In genomic region chr20:46040902-46041535, GRCh38 we compare ENCODE assay signal across 9 cellular contexts. TPM values are rescaled to one million over a fixed set of nuclear protein-coding genes. Genes with fewer than 3 reads are reported as not detected.
A peak's percentile ranks its signal among the peaks of the same experiment; 100 is the strongest.
DNase-seq lines count a peak whose midpoint lies in the region; ATAC-seq lines count a peak whose summit lies in the region.
"Had no signal": no experiment of that assay in that cellular context is flagged by ENCODE, and none has a peak within 500 bp of the region (broad histone marks: within the 10 kb centered on the region; RNA-seq: fewer than 3 reads in every experiment).

No MANE protein-coding gene starts in this region.

- H3K4me3 ChIP-seq in Jurkat, Clone E6-1 (ENCODE audit: low read length): no peak overlapping the region

- H3K4me1 Mint-ChIP-seq in activated CD8-positive, alpha-beta memory T cell treated with anti-CD3 and anti-CD28 coated beads, Interleukin-2, amount 10 ng/mL, durations not matched to agents 7 days and 5 days: no peaks in the 10 kb centered on the region
- H3K4me1 Mint-ChIP-seq in immature natural killer cell: no peaks in the 10 kb centered on the region

- DNase-seq in AG20443 (ENCODE audit: low spot score) (peak; percentile 51), immature natural killer cell (peak in 2 of 3 donors; percentile 27 to 28), Right ventricle myocardium superior (no peak)
- peak; percentile 34 for DNase-seq in Jurkat, Clone E6-1 (ENCODE audit: low read depth, low spot score)
- DNase-seq in activated CD8-positive, alpha-beta memory T cell treated with anti-CD3 and anti-CD28 coated beads, Interleukin-2, amount 10 ng/mL, durations not matched to agents 7 days and 5 days: peak; percentile 66
- DNase-seq: left cardiac atrium had no signal

- no peaks in the 10 kb centered on the region for H3K9me3 Mint-ChIP-seq in activated CD8-positive, alpha-beta memory T cell treated with anti-CD3 and anti-CD28 coated beads, Interleukin-2, amount 10 ng/mL, durations not matched to agents 7 days and 5 days (ENCODE audit: low read depth)
- H3K9me3 Mint-ChIP-seq in immature natural killer cell: no peaks in the 10 kb centered on the region

- H3K4me3 Mint-ChIP-seq in activated CD8-positive, alpha-beta memory T cell treated with anti-CD3 and anti-CD28 coated beads, Interleukin-2, amount 10 ng/mL, durations not matched to agents 7 days and 5 days: no peak overlapping the region
- no peak overlapping the region for H3K4me3 Mint-ChIP-seq in immature natural killer cell

- peak; percentile 68 for ATAC-seq in activated CD8-positive, alpha-beta memory T cell treated with anti-CD3 and anti-CD28 coated beads, Interleukin-2, amount 10 ng/mL, durations not matched to agents 7 days and 5 days
- ATAC-seq in HG02610 (IDR thresholded peaks at IDR 0.05; ENCODE audit: unreplicated experiment) (no peak), GM21423 (IDR thresholded peaks at IDR 0.05; ENCODE audit: unreplicated experiment) (no peak), HG03469 (IDR thresholded peaks at IDR 0.05; ENCODE audit: unreplicated experiment) (no peak), Right ventricle myocardium superior (ENCODE audit: poor library complexity) (no peak)

- peaks cover 17% of the 10 kb centered on the region for H3K27me3 Mint-ChIP-seq in activated CD8-positive, alpha-beta memory T cell treated with anti-CD3 and anti-CD28 coated beads, Interleukin-2, amount 10 ng/mL, durations not matched to agents 7 days and 5 days
- peaks cover 2 to 22% (median 10%) of the 10 kb centered on the region in 3 donors for H3K27me3 Mint-ChIP-seq in immature natural killer cell (ENCODE audit: low read depth in 3 of 3)

- intact Hi-C loops in Right ventricle myocardium superior (cut with DNase I): no loop called here

- H3K36me3 Mint-ChIP-seq in activated CD8-positive, alpha-beta memory T cell treated with anti-CD3 and anti-CD28 coated beads, Interleukin-2, amount 10 ng/mL, durations not matched to agents 7 days and 5 days: no peaks in the 10 kb centered on the region
- H3K36me3 Mint-ChIP-seq in immature natural killer cell: no peaks in the 10 kb centered on the region

- CTCF ChIA-PET in activated CD8-positive, alpha-beta memory T cell treated with anti-CD3 and anti-CD28 coated beads, Interleukin-2, amount 10 ng/mL, durations not matched to agents 7 days and 5 days (lab: Charles Lee): no interaction called here

- H3K27ac Mint-ChIP-seq in activated CD8-positive, alpha-beta memory T cell treated with anti-CD3 and anti-CD28 coated beads, Interleukin-2, amount 10 ng/mL, durations not matched to agents 7 days and 5 days: no peak overlapping the region
- H3K27ac Mint-ChIP-seq in immature natural killer cell: no peak overlapping the region

RNA-seq across cellular contexts. Expression of gene SLC12A5, which starts 12.0 kb away (rescaled TPM):
- polyA plus RNA-seq in Jurkat, Clone E6-1 (2012; ENCODE audit: insufficient read depth, insufficient read length): 3.4 TPM
- 1 to 10 TPM; 1.7 to 2.0 TPM for total RNA-seq in activated CD8-positive, alpha-beta memory T cell treated with anti-CD3 and anti-CD28 coated beads, Interleukin-2, amount 10 ng/mL, durations not matched to agents 7 days and 5 days
- polyA plus RNA-seq in immature natural killer cell: 1 to 10 TPM in 2 of 3 donors, not detected in 1; 1.0 to 1.8 TPM
- not detected for total RNA-seq in Right ventricle myocardium superior

RNA-seq across cellular contexts. Expression of gene MMP9, which starts 32.3 kb away (rescaled TPM):
- polyA plus RNA-seq in Jurkat, Clone E6-1 (2012; ENCODE audit: insufficient read depth, insufficient read length): not detected
- total RNA-seq in activated CD8-positive, alpha-beta memory T cell treated with anti-CD3 and anti-CD28 coated beads, Interleukin-2, amount 10 ng/mL, durations not matched to agents 7 days and 5 days: under 1 TPM in 1 of 2 experiments, not detected in 1; 0.30 TPM
- polyA plus RNA-seq in immature natural killer cell: under 1 TPM in 1 of 3 donors, not detected in 2; 0.09 TPM
- total RNA-seq in Right ventricle myocardium superior: 0.48 TPM

RNA-seq across cellular contexts. Expression of gene NCOA5, which starts 48.7 kb away (rescaled TPM):
- 26.9 TPM for polyA plus RNA-seq in Jurkat, Clone E6-1 (2012; ENCODE audit: insufficient read depth, insufficient read length)
- 10 to 100 TPM; 24.5 to 36.9 TPM for total RNA-seq in activated CD8-positive, alpha-beta memory T cell treated with anti-CD3 and anti-CD28 coated beads, Interleukin-2, amount 10 ng/mL, durations not matched to agents 7 days and 5 days
- 10 to 100 TPM; 12.9 to 30.7 (median 14.0) TPM for polyA plus RNA-seq in immature natural killer cell
- 23.0 TPM for total RNA-seq in Right ventricle myocardium superior
